In genomic region chr20:35312348-35312747, GRCh38 we compare ENCODE assay signal across 10 cellular contexts. TPM values are rescaled to one million over a fixed set of nuclear protein-coding genes. Genes with fewer than 3 reads are reported as not detected.
DNase-seq lines count a peak whose midpoint lies in the region; ATAC-seq and TF ChIP-seq lines count a peak whose summit lies in the region.
"Had no signal": no experiment of that assay in that cellular context is flagged by ENCODE, and none has a peak within 500 bp of the region (broad histone marks: within the 10 kb centered on the region; RNA-seq: fewer than 3 reads in every experiment).

No MANE protein-coding gene starts in this region.

- no peak overlapping the region for H3K4me3 ChIP-seq in MG63
- no peak overlapping the region for H3K4me3 ChIP-seq in neuronal stem cell (ENCODE audit: low read length in 2 of 2)
- H3K4me3 ChIP-seq in body of pancreas = no peak overlapping the region

- peaks cover 17% of the 10 kb centered on the region for H3K36me3 Mint-ChIP-seq in memory B cell

- TF ChIP-seq CTCF in body of pancreas (IDR thresholded peaks at IDR 0.05) = no peak

- H3K27ac Mint-ChIP-seq in memory B cell = peak overlapping the region; percentile 60

- H2BK15ac ChIP-seq in neuronal stem cell (ENCODE audit: low read length) = no peak overlapping the region

- H4K91ac ChIP-seq in neuronal stem cell (ENCODE audit: low read depth, low read length, poor library complexity) = no peak overlapping the region

- no peak overlapping the region for H3K27ac ChIP-seq in neuronal stem cell (replicated peaks; ENCODE audit: low read length)
- H3K27ac ChIP-seq in body of pancreas = no peak overlapping the region

- no peak overlapping the region for H3K4ac ChIP-seq in neuronal stem cell (ENCODE audit: low read length)

- no peak overlapping the region for H3K4me2 ChIP-seq in neuronal stem cell (ENCODE audit: insufficient read depth, low read length, poor library complexity, severe bottlenecking)

- H3K9ac ChIP-seq in neuronal stem cell (ENCODE audit: low read depth, low read length, poor library complexity) = no peak overlapping the region

- intact Hi-C loops in body of pancreas (cut with DNase I) = no loop called here

- H3K4me1 Mint-ChIP-seq in memory B cell = peaks cover 7% of the 10 kb centered on the region

- H3K4me1 ChIP-seq in neuronal stem cell (ENCODE audit: control insufficient read depth in 2 of 2, insufficient read depth in 1 of 2, low read depth in 1 of 2, low read length in 2 of 2) (peaks cover 3 to 5% of the 10 kb centered on the region in 2 donors), body of pancreas (peaks cover 9% of the 10 kb centered on the region)

- DNase-seq in GF-D8 (lab: John Stamatoyannopoulos, UW) = peak; percentile 36
- peak; percentile 95 for DNase-seq in MG63
- DNase-seq in astrocyte of the hippocampus (ENCODE audit: low read depth, low spot score) = peak; percentile 92
- no peak for DNase-seq in memory B cell (ENCODE audit: low spot score in 2 of 2)
- DNase-seq in neuronal stem cell (ENCODE audit: low spot score) = no peak
- DNase-seq in NOMO-1 treated with DMSO at 0.1 percent for 48 hours (lab: John Stamatoyannopoulos, UW; ENCODE audit: unreplicated experiment) = no peak
- no peak for DNase-seq in Ammon's horn (ENCODE audit: low spot score)
- no peak for DNase-seq in body of pancreas
- DNase-seq: NK-92 treated with Interleukin-12 subunit alpha and Interleukin-12 subunit beta, amount 100 ng/mL, for 24 hours had no signal

- H2BK120ac ChIP-seq in neuronal stem cell (ENCODE audit: low read depth, low read length) = no peak overlapping the region

- H3K23ac ChIP-seq in neuronal stem cell (ENCODE audit: low read depth, low read length, poor library complexity) = no peak overlapping the region

- no peaks in the 10 kb centered on the region for H3K9me3 Mint-ChIP-seq in memory B cell

- H2BK5ac ChIP-seq in neuronal stem cell (ENCODE audit: low read length) = no peak overlapping the region

- peaks cover 41% of the 10 kb centered on the region for H3K36me3 ChIP-seq in MG63
- H3K36me3 ChIP-seq in neuronal stem cell (replicated peaks in 1 of 2; ENCODE audit: control insufficient read depth in 2 of 2, insufficient read depth in 2 of 2, low read length in 2 of 2) = peaks cover 0 to 4% of the 10 kb centered on the region in 2 donors
- no peaks in the 10 kb centered on the region for H3K36me3 ChIP-seq in body of pancreas (replicated peaks in 1 of 2; ENCODE audit: insufficient read depth in 1 of 2, low read depth in 2 of 2)

- no peak overlapping the region for H3K18ac ChIP-seq in neuronal stem cell (ENCODE audit: low read length)

- no peak overlapping the region for H2BK12ac ChIP-seq in neuronal stem cell (ENCODE audit: low read length)

- H3K9me3 ChIP-seq in MG63 = no peaks in the 10 kb centered on the region
- H3K9me3 ChIP-seq in neuronal stem cell (replicated peaks in 1 of 2; ENCODE audit: control insufficient read depth in 2 of 2, insufficient read depth in 1 of 2, low read depth in 1 of 2, low read length in 2 of 2) = no peaks in the 10 kb centered on the region
- H3K9me3 ChIP-seq in body of pancreas = no peaks in the 10 kb centered on the region

- no peak for TF ChIP-seq POLR2A in body of pancreas (IDR thresholded peaks at IDR 0.05)

- ATAC-seq in memory B cell (ENCODE audit: low read depth) = no peak
- ATAC-seq in body of pancreas = no peak

- H3K79me1 ChIP-seq in neuronal stem cell (ENCODE audit: low read depth, low read length) = no peaks in the 10 kb centered on the region

- H2AK5ac ChIP-seq in neuronal stem cell (ENCODE audit: low read depth, low read length) = no peak overlapping the region

- H3K4me3 Mint-ChIP-seq in memory B cell = no peak overlapping the region

- no peaks in the 10 kb centered on the region for H3K27me3 Mint-ChIP-seq in memory B cell

- H3K27me3 ChIP-seq in MG63 (no peaks in the 10 kb centered on the region), neuronal stem cell (ENCODE audit: control insufficient read depth in 3 of 3, insufficient read depth in 3 of 3, low read depth in 1 of 3, low read length in 3 of 3) (peaks cover 0 to 1% (median 0%) of the 10 kb centered on the region in 3 experiments), body of pancreas (no peaks in the 10 kb centered on the region)

- WGBS in neuronal stem cell (ENCODE audit: extremely low coverage in 2 of 2, insufficient read length in 2 of 2, insufficient replicate concordance in 1 of 2), 2 donors = no CpG with 5 or more reads among the region's 1 CpG
- 84 to 88% methylated on average over 1 of the region's 1 CpG for WGBS in body of pancreas, 2 donors

- no peak overlapping the region for H4K8ac ChIP-seq in neuronal stem cell (ENCODE audit: low read depth, low read length)

- no peak overlapping the region for H3K14ac ChIP-seq in neuronal stem cell (ENCODE audit: low read length)

- no peak overlapping the region for H2AFZ ChIP-seq in neuronal stem cell (ENCODE audit: low read length)

RNA-seq across cellular contexts. Expression of gene FAM83C, which starts 20.1 kb away (rescaled TPM):
- total RNA-seq in MG63 (2014; rRNA removed; shearing (Covaris generic); ENCODE audit: low replicate concordance) = not detected in 2 replicates
- polyA plus RNA-seq in neuronal stem cell (2013, experiment 1 of 2) = not detected
- polyA plus RNA-seq in neuronal stem cell (2013, experiment 2 of 2) = not detected
- total RNA-seq in body of pancreas = not detected
- polyA plus RNA-seq: liver had no signal

RNA-seq across cellular contexts. Expression of gene EIF6, which starts 27.8 kb away (rescaled TPM):
- 211 and 491 TPM in 2 replicates for total RNA-seq in MG63 (2014; rRNA removed; shearing (Covaris generic); ENCODE audit: low replicate concordance)
- 62.1 TPM for polyA plus RNA-seq in neuronal stem cell (2013, experiment 1 of 2)
- 63.4 TPM for polyA plus RNA-seq in neuronal stem cell (2013, experiment 2 of 2)
- 10 to 100 TPM; 23.3 to 35.6 TPM for total RNA-seq in body of pancreas

RNA-seq across cellular contexts. Expression of gene MMP24OS, which starts 34.4 kb away (rescaled TPM):
- total RNA-seq in MG63 (2014; rRNA removed; shearing (Covaris generic); ENCODE audit: low replicate concordance) = 4.4 and 4.7 TPM in 2 replicates
- polyA plus RNA-seq in neuronal stem cell (2013, experiment 1 of 2) = 33.2 TPM
- polyA plus RNA-seq in neuronal stem cell (2013, experiment 2 of 2) = 34.0 TPM
- 10 to 100 TPM; 20.4 to 27.5 TPM for total RNA-seq in body of pancreas

Comparison
In these comparisons a context has a peak if more than half of its experiments do, and no peak if none do; other contexts are left out.
1. DNase-seq: peak in GF-D8 (single experiment), MG63 (single experiment) and astrocyte of the hippocampus (single experiment); none in memory B cell (0 of 2), neuronal stem cell (single experiment), NOMO-1 treated with DMSO at 0.1 percent for 48 hours (single experiment), Ammon's horn (single experiment) and body of pancreas (0 of 4).